15 cellular contexts compared by ENCODE assay signal in the genomic region with DNA sequence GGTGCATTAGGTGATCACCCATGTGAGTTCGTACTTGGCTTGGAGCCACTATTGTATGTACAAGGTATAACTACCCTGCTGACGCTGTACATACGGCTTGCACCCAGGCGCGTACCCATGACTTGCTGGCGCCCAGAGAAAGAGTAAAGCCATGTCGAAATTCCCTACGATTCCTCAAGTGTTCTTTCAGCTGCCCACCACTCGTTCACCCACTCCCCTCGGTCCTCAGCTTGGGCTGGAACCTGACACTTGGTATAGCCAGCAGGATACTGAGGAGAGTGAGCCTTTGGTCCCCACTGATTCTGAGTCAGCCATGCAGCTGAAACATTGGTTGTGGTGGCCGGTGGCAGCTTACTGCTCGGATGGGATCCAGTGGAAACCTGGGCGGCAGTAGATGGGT.
DNase-seq lines count a peak whose midpoint lies in the region; ATAC-seq and TF ChIP-seq lines count a peak whose summit lies in the region.
"Had no signal": no experiment of that assay in that cellular context is flagged by ENCODE, and none has a peak within 500 bp of the region (broad histone marks: within the 10 kb centered on the region; RNA-seq: fewer than 3 reads in every experiment).

No MANE protein-coding gene starts in this region.

- DNase-seq in Right ventricle myocardium inferior (ENCODE audit: missing footprints): peak; percentile 50
- no peak for DNase-seq in left ventricle myocardium superior
- peak; percentile 63 for DNase-seq in NCI-H69 (lab: John Stamatoyannopoulos, UW)
- peak; percentile 60 for DNase-seq in chondrocyte (ENCODE audit: low spot score)
- no peak for DNase-seq in naive thymus-derived CD8-positive, alpha-beta T cell
- DNase-seq: C1 segment of cervical spinal cord; Calu3; CD4-positive, alpha-beta memory T cell; COR-L47; DMS79 treated with DMSO at 0.1 percent for 48 hours; GF-D8; H9 had no signal

- no peak overlapping the region for H3K27ac Mint-ChIP-seq in chondrocyte (ENCODE audit: unreplicated experiment)
- no peak overlapping the region for H3K27ac Mint-ChIP-seq in naive thymus-derived CD8-positive, alpha-beta T cell
- H3K27ac Mint-ChIP-seq: CD4-positive, alpha-beta memory T cell; GM23338 had no signal

- no peaks in the 10 kb centered on the region for H3K9me3 Mint-ChIP-seq in chondrocyte (ENCODE audit: low read depth)
- H3K9me3 Mint-ChIP-seq in naive thymus-derived CD8-positive, alpha-beta T cell: peaks cover 0 to 14% (median 0%) of the 10 kb centered on the region in 9 donors

- no peaks in the 10 kb centered on the region for H3K4me1 Mint-ChIP-seq in chondrocyte (ENCODE audit: low read depth)
- no peaks in the 10 kb centered on the region for H3K4me1 Mint-ChIP-seq in naive thymus-derived CD8-positive, alpha-beta T cell
- H3K4me1 Mint-ChIP-seq: CD4-positive, alpha-beta memory T cell had no signal

- ATAC-seq in Right ventricle myocardium inferior: no peak
- no peak for ATAC-seq in left ventricle myocardium superior
- ATAC-seq in SK-N-SH treated with all-trans-retinoic acid at 6 μM for 48 hours: no peak
- ATAC-seq in naive thymus-derived CD8-positive, alpha-beta T cell: no peak
- ATAC-seq: GM23338, HCT116 had no signal

- POLR2A ChIA-PET in naive thymus-derived CD8-positive, alpha-beta T cell (lab: Charles Lee): no interaction called here

- H3K27me3 Mint-ChIP-seq in chondrocyte (ENCODE audit: low read depth): no peaks in the 10 kb centered on the region
- H3K27me3 Mint-ChIP-seq in naive thymus-derived CD8-positive, alpha-beta T cell: no peaks in the 10 kb centered on the region
- H3K27me3 Mint-ChIP-seq: CD4-positive, alpha-beta memory T cell had no signal

- H3K4me3 Mint-ChIP-seq in chondrocyte (ENCODE audit: unreplicated experiment): no peak overlapping the region
- no peak overlapping the region for H3K4me3 Mint-ChIP-seq in naive thymus-derived CD8-positive, alpha-beta T cell
- H3K4me3 Mint-ChIP-seq: CD4-positive, alpha-beta memory T cell; GM23338; H9 had no signal

- no peak for TF ChIP-seq CTCF in chondrocyte (IDR thresholded peaks at IDR 0.05)

- intact Hi-C loops in Right ventricle myocardium inferior (cut with DNase I) (no loop called here), left ventricle myocardium superior (cut with micrococcal nuclease) (no loop called here)

- H3K36me3 Mint-ChIP-seq in chondrocyte (ENCODE audit: low read depth): no peaks in the 10 kb centered on the region
- no peaks in the 10 kb centered on the region for H3K36me3 Mint-ChIP-seq in naive thymus-derived CD8-positive, alpha-beta T cell
- H3K36me3 Mint-ChIP-seq: CD4-positive, alpha-beta memory T cell had no signal

TF ChIP-seq in SK-N-SH treated with all-trans-retinoic acid at 6 μM for 48 hours, 23 proteins besides CTCF, POLR2A, EP300 and RAD21:
- no peak for TF ChIP-seq ZNF565 (CRISPR knock-in tag; conservative IDR thresholded peaks at IDR 0.05; ENCODE audit: low read depth)
- no peak for TF ChIP-seq ZC3H10 (CRISPR knock-in tag; IDR thresholded peaks at IDR 0.05)
- TF ChIP-seq, protein P1, sequence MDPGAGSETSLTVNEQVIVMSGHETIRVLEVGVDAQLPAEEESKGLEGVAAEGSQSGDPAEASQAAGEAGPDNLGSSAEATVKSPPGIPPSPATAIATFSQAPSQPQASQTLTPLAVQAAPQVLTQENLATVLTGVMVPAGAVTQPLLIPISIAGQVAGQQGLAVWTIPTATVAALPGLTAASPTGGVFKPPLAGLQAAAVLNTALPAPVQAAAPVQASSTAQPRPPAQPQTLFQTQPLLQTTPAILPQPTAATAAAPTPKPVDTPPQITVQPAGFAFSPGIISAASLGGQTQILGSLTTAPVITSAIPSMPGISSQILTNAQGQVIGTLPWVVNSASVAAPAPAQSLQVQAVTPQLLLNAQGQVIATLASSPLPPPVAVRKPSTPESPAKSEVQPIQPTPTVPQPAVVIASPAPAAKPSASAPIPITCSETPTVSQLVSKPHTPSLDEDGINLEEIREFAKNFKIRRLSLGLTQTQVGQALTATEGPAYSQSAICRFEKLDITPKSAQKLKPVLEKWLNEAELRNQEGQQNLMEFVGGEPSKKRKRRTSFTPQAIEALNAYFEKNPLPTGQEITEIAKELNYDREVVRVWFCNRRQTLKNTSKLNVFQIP (CRISPR knock-in tag; IDR thresholded peaks at IDR 0.05; ENCODE audit: borderline replicate concordance, low read depth): no peak
- no peak for TF ChIP-seq ZFP30 (CRISPR knock-in tag; IDR thresholded peaks at IDR 0.05)
- TF ChIP-seq SNAI2 (CRISPR knock-in tag; IDR thresholded peaks at IDR 0.05): no peak
- TF ChIP-seq BACH2 (CRISPR knock-in tag; IDR thresholded peaks at IDR 0.05; ENCODE audit: borderline replicate concordance): no peak
- TF ChIP-seq CSDC2 (CRISPR knock-in tag; IDR thresholded peaks at IDR 0.05): no peak
- TF ChIP-seq OSR1 (CRISPR knock-in tag; IDR thresholded peaks at IDR 0.05): no peak
- TF ChIP-seq ARNTL (CRISPR knock-in tag; IDR thresholded peaks at IDR 0.05; ENCODE audit: borderline replicate concordance, low read depth): no peak
- no peak for TF ChIP-seq ZNF8 (CRISPR knock-in tag; IDR thresholded peaks at IDR 0.05)
- TF ChIP-seq TOX (CRISPR knock-in tag; IDR thresholded peaks at IDR 0.05; ENCODE audit: borderline replicate concordance): no peak
- no peak for TF ChIP-seq ZNF70 (CRISPR knock-in tag; IDR thresholded peaks at IDR 0.05)
- no peak for TF ChIP-seq PATZ1 (CRISPR knock-in tag; IDR thresholded peaks at IDR 0.05; ENCODE audit: borderline replicate concordance)
- TF ChIP-seq PPARA (CRISPR knock-in tag; IDR thresholded peaks at IDR 0.05; ENCODE audit: borderline replicate concordance): no peak
- TF ChIP-seq ESRRG (CRISPR knock-in tag; IDR thresholded peaks at IDR 0.05): no peak
- no peak for TF ChIP-seq TSHZ2 (CRISPR knock-in tag; IDR thresholded peaks at IDR 0.05)

Comparison
In these comparisons a context has a peak if more than half of its experiments do, and no peak if none do; other contexts are left out.
1. DNase-seq: peak in Right ventricle myocardium inferior (single experiment), NCI-H69 (single experiment) and chondrocyte (single experiment); none in left ventricle myocardium superior (single experiment) and naive thymus-derived CD8-positive, alpha-beta T cell (0 of 10).